In genomic region chr7:39721919-39722597, GRCh38 we compare ENCODE assay signal across 1 cellular context.
A peak's percentile ranks its signal among the peaks of the same experiment; 100 is the strongest.
TF ChIP-seq lines count a peak whose summit lies in the region.

No MANE protein-coding gene starts in this region.

TF ChIP-seq in K562, 482 proteins besides CTCF, POLR2A, EP300 and RAD21 (continued from another document and continues in another):
- TF ChIP-seq ZNF764 (CRISPR knock-in tag; IDR thresholded peaks at IDR 0.05; ENCODE audit: low read depth) (no peak), RBM34 (IDR thresholded peaks at IDR 0.05; ENCODE audit: borderline replicate concordance, insufficient read depth, low read length) (no peak), ETV1 (tag; conservative IDR thresholded peaks at IDR 0.05; ENCODE audit: low read depth) (no peak), HCFC1 (IDR thresholded peaks at IDR 0.05; ENCODE audit: low read depth, low read length) (no peak), MCM2 (IDR thresholded peaks at IDR 0.05; ENCODE audit: low read depth) (no peak), AFF1 (IDR thresholded peaks at IDR 0.05; ENCODE audit: low read depth in 1 of 2, partially characterized antibody in 2 of 2) (no peak), FOXA1 (IDR thresholded peaks at IDR 0.05; ENCODE audit: borderline replicate concordance) (no peak), BRF1 (IDR thresholded peaks at IDR 0.05; ENCODE audit: borderline replicate concordance, extremely low read depth, insufficient read length) (no peak), E2F3 (CRISPR knock-in tag; IDR thresholded peaks at IDR 0.05) (no peak), RBFOX2 (IDR thresholded peaks at IDR 0.05; ENCODE audit: low read depth, low read length) (peak; percentile 66), NR1H2 (CRISPR knock-in tag; IDR thresholded peaks at IDR 0.05) (no peak), POLR2G (IDR thresholded peaks at IDR 0.05; ENCODE audit: low read depth, low read length) (peak; percentile 59; the same call in 1 of the 2 replicates), MLLT1 (IDR thresholded peaks at IDR 0.05) (peak; percentile 46 to 76), NR2C1 (IDR thresholded peaks at IDR 0.05) (no peak), NR2C1 (tag; IDR thresholded peaks at IDR 0.05) (0 out of 2 replicates have a peak, but pooled peaks have one; percentile 15), ZNF12 (CRISPR knock-in tag; IDR thresholded peaks at IDR 0.05) (no peak), PPARD (CRISPR knock-in tag; IDR thresholded peaks at IDR 0.05) (no peak), CHD1 (IDR thresholded peaks at IDR 0.05; ENCODE audit: low read length) (no peak), ZNF282 (CRISPR knock-in tag; IDR thresholded peaks at IDR 0.05) (no peak), TEAD1 (CRISPR knock-in tag; IDR thresholded peaks at IDR 0.05) (no peak), ZFP30 (CRISPR knock-in tag; IDR thresholded peaks at IDR 0.05; ENCODE audit: borderline replicate concordance) (no peak), NRF1 (conservative IDR thresholded peaks at IDR 0.05 in 1 of 2, IDR thresholded peaks at IDR 0.05 in 1 of 2) (no peak), CHD2 (IDR thresholded peaks at IDR 0.05; ENCODE audit: low read depth, low read length) (no peak), POLR2B (IDR thresholded peaks at IDR 0.05; ENCODE audit: low read depth, partially characterized antibody) (peak; percentile 96), MIER1 (IDR thresholded peaks at IDR 0.05; ENCODE audit: low read depth) (no peak), PHB2 (IDR thresholded peaks at IDR 0.05; ENCODE audit: low read depth) (no peak), KDM5B (IDR thresholded peaks at IDR 0.05; ENCODE audit: insufficient replicate concordance, low read depth, low read length) (no peak), SMAD2 (IDR thresholded peaks at IDR 0.05; ENCODE audit: low read depth, low read length) (no peak), DMBX1 (CRISPR knock-in tag; IDR thresholded peaks at IDR 0.05; ENCODE audit: borderline replicate concordance) (no peak), NFXL1 (CRISPR knock-in tag; IDR thresholded peaks at IDR 0.05) (no peak), TOE1 (IDR thresholded peaks at IDR 0.05; ENCODE audit: borderline replicate concordance) (no peak), TOE1 (CRISPR knock-in tag; IDR thresholded peaks at IDR 0.05; ENCODE audit: borderline replicate concordance, low read depth) (no peak), MBD2 (IDR thresholded peaks at IDR 0.05; ENCODE audit: borderline replicate concordance, low read depth) (no peak), SMARCA5 (IDR thresholded peaks at IDR 0.05) (no peak), TFAM (CRISPR knock-in tag; conservative IDR thresholded peaks at IDR 0.05) (no peak), NFE2 (IDR thresholded peaks at IDR 0.05; ENCODE audit: low read depth) (no peak), ZNF586 (CRISPR knock-in tag; conservative IDR thresholded peaks at IDR 0.05) (no peak), ZNF707 (CRISPR knock-in tag; conservative IDR thresholded peaks at IDR 0.05) (no peak), SREBF1 (IDR thresholded peaks at IDR 0.05; ENCODE audit: borderline replicate concordance, low read depth, low read length) (no peak), RBM14 (IDR thresholded peaks at IDR 0.05; ENCODE audit: borderline replicate concordance, insufficient read depth, low read depth, low read length) (no peak), KLF13 (tag; IDR thresholded peaks at IDR 0.05; ENCODE audit: borderline replicate concordance, low read depth) (no peak), NR2F6 (CRISPR knock-in tag; IDR thresholded peaks at IDR 0.05) (no peak)
- TF ChIP-seq, protein P1, sequence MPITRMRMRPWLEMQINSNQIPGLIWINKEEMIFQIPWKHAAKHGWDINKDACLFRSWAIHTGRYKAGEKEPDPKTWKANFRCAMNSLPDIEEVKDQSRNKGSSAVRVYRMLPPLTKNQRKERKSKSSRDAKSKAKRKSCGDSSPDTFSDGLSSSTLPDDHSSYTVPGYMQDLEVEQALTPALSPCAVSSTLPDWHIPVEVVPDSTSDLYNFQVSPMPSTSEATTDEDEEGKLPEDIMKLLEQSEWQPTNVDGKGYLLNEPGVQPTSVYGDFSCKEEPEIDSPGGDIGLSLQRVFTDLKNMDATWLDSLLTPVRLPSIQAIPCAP (CRISPR knock-in tag; IDR thresholded peaks at IDR 0.05; ENCODE audit: borderline replicate concordance), result no peak
- TF ChIP-seq, protein P2, sequence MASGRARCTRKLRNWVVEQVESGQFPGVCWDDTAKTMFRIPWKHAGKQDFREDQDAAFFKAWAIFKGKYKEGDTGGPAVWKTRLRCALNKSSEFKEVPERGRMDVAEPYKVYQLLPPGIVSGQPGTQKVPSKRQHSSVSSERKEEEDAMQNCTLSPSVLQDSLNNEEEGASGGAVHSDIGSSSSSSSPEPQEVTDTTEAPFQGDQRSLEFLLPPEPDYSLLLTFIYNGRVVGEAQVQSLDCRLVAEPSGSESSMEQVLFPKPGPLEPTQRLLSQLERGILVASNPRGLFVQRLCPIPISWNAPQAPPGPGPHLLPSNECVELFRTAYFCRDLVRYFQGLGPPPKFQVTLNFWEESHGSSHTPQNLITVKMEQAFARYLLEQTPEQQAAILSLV (tag; IDR thresholded peaks at IDR 0.05), result no peak
- TF ChIP-seq, protein P3, sequence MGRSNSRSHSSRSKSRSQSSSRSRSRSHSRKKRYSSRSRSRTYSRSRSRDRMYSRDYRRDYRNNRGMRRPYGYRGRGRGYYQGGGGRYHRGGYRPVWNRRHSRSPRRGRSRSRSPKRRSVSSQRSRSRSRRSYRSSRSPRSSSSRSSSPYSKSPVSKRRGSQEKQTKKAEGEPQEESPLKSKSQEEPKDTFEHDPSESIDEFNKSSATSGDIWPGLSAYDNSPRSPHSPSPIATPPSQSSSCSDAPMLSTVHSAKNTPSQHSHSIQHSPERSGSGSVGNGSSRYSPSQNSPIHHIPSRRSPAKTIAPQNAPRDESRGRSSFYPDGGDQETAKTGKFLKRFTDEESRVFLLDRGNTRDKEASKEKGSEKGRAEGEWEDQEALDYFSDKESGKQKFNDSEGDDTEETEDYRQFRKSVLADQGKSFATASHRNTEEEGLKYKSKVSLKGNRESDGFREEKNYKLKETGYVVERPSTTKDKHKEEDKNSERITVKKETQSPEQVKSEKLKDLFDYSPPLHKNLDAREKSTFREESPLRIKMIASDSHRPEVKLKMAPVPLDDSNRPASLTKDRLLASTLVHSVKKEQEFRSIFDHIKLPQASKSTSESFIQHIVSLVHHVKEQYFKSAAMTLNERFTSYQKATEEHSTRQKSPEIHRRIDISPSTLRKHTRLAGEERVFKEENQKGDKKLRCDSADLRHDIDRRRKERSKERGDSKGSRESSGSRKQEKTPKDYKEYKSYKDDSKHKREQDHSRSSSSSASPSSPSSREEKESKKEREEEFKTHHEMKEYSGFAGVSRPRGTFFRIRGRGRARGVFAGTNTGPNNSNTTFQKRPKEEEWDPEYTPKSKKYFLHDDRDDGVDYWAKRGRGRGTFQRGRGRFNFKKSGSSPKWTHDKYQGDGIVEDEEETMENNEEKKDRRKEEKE (IDR thresholded peaks at IDR 0.05; ENCODE audit: borderline replicate concordance in 1 of 2, control insufficient read depth in 1 of 2, low read depth in 2 of 2, low read length in 1 of 2), result no peak
- TF ChIP-seq, protein P4, sequence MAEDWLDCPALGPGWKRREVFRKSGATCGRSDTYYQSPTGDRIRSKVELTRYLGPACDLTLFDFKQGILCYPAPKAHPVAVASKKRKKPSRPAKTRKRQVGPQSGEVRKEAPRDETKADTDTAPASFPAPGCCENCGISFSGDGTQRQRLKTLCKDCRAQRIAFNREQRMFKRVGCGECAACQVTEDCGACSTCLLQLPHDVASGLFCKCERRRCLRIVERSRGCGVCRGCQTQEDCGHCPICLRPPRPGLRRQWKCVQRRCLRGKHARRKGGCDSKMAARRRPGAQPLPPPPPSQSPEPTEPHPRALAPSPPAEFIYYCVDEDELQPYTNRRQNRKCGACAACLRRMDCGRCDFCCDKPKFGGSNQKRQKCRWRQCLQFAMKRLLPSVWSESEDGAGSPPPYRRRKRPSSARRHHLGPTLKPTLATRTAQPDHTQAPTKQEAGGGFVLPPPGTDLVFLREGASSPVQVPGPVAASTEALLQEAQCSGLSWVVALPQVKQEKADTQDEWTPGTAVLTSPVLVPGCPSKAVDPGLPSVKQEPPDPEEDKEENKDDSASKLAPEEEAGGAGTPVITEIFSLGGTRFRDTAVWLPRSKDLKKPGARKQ (CRISPR knock-in tag; IDR thresholded peaks at IDR 0.05), result no peak
- TF ChIP-seq, protein P5, sequence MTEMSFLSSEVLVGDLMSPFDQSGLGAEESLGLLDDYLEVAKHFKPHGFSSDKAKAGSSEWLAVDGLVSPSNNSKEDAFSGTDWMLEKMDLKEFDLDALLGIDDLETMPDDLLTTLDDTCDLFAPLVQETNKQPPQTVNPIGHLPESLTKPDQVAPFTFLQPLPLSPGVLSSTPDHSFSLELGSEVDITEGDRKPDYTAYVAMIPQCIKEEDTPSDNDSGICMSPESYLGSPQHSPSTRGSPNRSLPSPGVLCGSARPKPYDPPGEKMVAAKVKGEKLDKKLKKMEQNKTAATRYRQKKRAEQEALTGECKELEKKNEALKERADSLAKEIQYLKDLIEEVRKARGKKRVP (CRISPR knock-in tag; IDR thresholded peaks at IDR 0.05), result no peak
- TF ChIP-seq, protein P6, sequence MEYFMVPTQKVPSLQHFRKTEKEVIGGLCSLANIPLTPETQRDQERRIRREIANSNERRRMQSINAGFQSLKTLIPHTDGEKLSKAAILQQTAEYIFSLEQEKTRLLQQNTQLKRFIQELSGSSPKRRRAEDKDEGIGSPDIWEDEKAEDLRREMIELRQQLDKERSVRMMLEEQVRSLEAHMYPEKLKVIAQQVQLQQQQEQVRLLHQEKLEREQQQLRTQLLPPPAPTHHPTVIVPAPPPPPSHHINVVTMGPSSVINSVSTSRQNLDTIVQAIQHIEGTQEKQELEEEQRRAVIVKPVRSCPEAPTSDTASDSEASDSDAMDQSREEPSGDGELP (CRISPR knock-in tag; IDR thresholded peaks at IDR 0.05; ENCODE audit: borderline replicate concordance), result no peak
- TF ChIP-seq, protein P7, sequence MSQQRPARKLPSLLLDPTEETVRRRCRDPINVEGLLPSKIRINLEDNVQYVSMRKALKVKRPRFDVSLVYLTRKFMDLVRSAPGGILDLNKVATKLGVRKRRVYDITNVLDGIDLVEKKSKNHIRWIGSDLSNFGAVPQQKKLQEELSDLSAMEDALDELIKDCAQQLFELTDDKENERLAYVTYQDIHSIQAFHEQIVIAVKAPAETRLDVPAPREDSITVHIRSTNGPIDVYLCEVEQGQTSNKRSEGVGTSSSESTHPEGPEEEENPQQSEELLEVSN (IDR thresholded peaks at IDR 0.05; ENCODE audit: borderline replicate concordance in 1 of 2, extremely low read depth in 1 of 2, insufficient read depth in 1 of 2, insufficient read length in 1 of 2, low read depth in 1 of 2, low read length in 1 of 2, poor library complexity in 1 of 2, severe bottlenecking in 1 of 2), result peak in 1 of 2 experiments; percentile 41
- TF ChIP-seq, protein P8, sequence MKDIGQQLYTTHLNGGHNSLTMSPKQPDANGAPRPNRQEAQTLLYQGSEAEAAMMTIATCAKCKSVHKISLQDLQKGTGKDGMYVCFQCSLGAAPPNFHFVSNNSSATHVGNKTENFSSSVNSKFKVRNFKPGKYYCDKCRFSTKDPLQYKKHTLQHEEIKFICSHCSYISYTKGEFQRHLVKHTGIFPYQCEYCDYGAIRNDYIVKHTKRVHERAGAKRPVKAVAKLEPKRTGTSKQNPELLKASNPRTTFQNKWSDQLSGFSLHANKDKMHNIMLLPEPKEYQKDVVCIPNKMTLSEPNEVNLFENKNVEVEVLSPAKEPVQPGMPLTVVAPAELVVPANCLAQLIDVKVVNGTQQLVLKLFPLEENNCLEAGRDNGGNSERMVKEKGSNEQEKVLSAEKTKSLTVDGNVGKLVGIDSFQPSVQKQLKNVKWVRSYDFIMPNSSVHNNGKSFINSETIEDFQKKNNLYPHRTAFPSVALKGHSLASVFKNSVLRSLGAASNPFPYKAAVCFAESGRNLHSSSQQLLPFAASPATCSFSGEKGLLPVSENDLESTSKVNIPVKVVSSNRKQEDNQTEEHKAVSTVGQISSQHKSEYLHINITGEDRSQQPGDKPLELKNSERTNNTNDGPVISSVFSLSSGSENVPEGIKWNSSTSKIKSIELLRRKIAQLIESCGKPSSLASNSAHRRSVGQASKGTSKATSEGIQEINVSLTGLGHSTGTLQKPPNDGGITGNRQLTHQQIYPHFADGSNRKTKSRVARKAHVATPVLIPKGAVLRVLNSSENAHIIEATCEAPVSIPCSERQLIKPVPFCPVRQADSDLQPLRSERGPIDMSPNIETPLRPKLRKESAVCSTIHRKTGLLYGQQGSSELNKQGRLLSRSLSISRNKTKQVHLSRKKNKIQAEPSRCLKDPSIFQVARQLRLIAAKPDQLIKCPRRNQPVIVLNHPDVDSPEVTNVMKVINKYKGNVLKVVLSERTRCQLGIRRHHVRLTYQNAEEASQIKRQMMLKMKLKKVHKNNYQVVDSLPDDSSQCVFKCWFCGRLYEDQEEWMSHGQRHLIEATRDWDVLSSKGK (CRISPR knock-in tag; IDR thresholded peaks at IDR 0.05), result no peak
